In genomic region chr10:53315709-53316108, GRCh38 we compare ENCODE assay signal across 12 cellular contexts.
DNase-seq lines count a peak whose midpoint lies in the region; ATAC-seq and TF ChIP-seq lines count a peak whose summit lies in the region.
"Had no signal": no experiment of that assay in that cellular context is flagged by ENCODE, and none has a peak within 500 bp of the region (broad histone marks: within the 10 kb centered on the region; RNA-seq: fewer than 3 reads in every experiment).

No MANE protein-coding gene starts in this region.

- H3K4me3 ChIP-seq in HUES6 (ENCODE audit: low read depth, low read length) (no peak overlapping the region), SK-N-SH (ENCODE audit: low read depth in 2 of 2, low read length in 1 of 2) (no peak overlapping the region), epithelial cell of proximal tubule (ENCODE audit: low read depth, low read length) (no peak overlapping the region), A673 (ENCODE audit: low read depth, low read length, poor library complexity, severe bottlenecking) (no peak overlapping the region)

- peak; percentile 59 for TF ChIP-seq RAD21 in SK-N-SH (IDR thresholded peaks at IDR 0.05; ENCODE audit: low read length)

- 0 out of 2 replicates have a peak overlapping the region, but pooled peaks have one; percentile 36 for H2AFZ ChIP-seq in SK-N-SH (ENCODE audit: low read depth)

- H3K9ac ChIP-seq in HUES6 (ENCODE audit: low read length) (no peak overlapping the region), SK-N-SH (no peak overlapping the region)

- H4K20me1 ChIP-seq in SK-N-SH (ENCODE audit: insufficient read depth): no peaks in the 10 kb centered on the region

- H3K79me2 ChIP-seq in SK-N-SH (ENCODE audit: insufficient read depth): no peaks in the 10 kb centered on the region

- H3K36me3 ChIP-seq in HUES6 (ENCODE audit: control insufficient read depth, insufficient read depth, low read length): no peaks in the 10 kb centered on the region
- no peaks in the 10 kb centered on the region for H3K36me3 ChIP-seq in SK-N-SH (replicated peaks in 1 of 2; ENCODE audit: control insufficient read depth in 1 of 2, insufficient read depth in 2 of 2, low read length in 1 of 2)
- no peaks in the 10 kb centered on the region for H3K36me3 ChIP-seq in A673 (ENCODE audit: insufficient read depth, low read length, poor library complexity, severe bottlenecking)

- H3K4me1 ChIP-seq in HUES6 (ENCODE audit: control insufficient read depth, insufficient read depth, low read length) (peaks cover 17% of the 10 kb centered on the region; the same call in 1 of the 2 replicates), SK-N-SH (ENCODE audit: control insufficient read depth in 1 of 2, insufficient read depth in 2 of 2, low read depth in 1 of 2, low read length in 1 of 2) (peaks cover 0 to 4% of the 10 kb centered on the region in 2 experiments; a peak in 1 of 4 replicates), A673 (ENCODE audit: insufficient read depth, low read length, poor library complexity, severe bottlenecking) (no peaks in the 10 kb centered on the region)

- H3K9me3 ChIP-seq in HUES6 (ENCODE audit: control insufficient read depth, insufficient read depth, low read depth, low read length): no peaks in the 10 kb centered on the region
- H3K9me3 ChIP-seq in SK-N-SH: no peaks in the 10 kb centered on the region
- H3K9me3 ChIP-seq in A673 (ENCODE audit: low read depth, low read length, poor library complexity, severe bottlenecking): no peaks in the 10 kb centered on the region

- no peaks in the 10 kb centered on the region for H3K9me2 ChIP-seq in SK-N-SH

- no peak for TF ChIP-seq EP300 in SK-N-SH (IDR thresholded peaks at IDR 0.05; ENCODE audit: borderline replicate concordance in 1 of 2, low read depth in 1 of 2, low read length in 1 of 2)

- BruUV-seq in A673 (replicated peaks; lab: Mats Ljungman, UMichigan): no TSS peak

- peak; percentile 54 for TF ChIP-seq CTCF in SK-N-SH (IDR thresholded peaks at IDR 0.05)
- peak; percentile 35 for TF ChIP-seq CTCF in epithelial cell of proximal tubule (conservative IDR thresholded peaks at IDR 0.05; ENCODE audit: low read depth, low read length)
- no peak for TF ChIP-seq CTCF in A673 (conservative IDR thresholded peaks at IDR 0.05; ENCODE audit: low read depth, low read length)

- H3F3A ChIP-seq in SK-N-SH (replicated peaks; ENCODE audit: insufficient read depth): peaks cover 3% of the 10 kb centered on the region

- intact Hi-C loops in A673 (cut with micrococcal nuclease; ENCODE audit: unreplicated experiment): no loop called here

- CTCF ChIA-PET in SK-N-SH (lab: Yijun Ruan, JAX) (interaction anchor here (0.5 to 1.8 kb wide), 6 partner anchors 8 to 822 kb away, joined by 3 to 5 read pairs (median 4); no protein-coding TSS in a partner anchor), A673 (lab: Charles Lee) (no interaction called here)

- ATAC-seq in HG03045 (IDR thresholded peaks at IDR 0.05; ENCODE audit: unreplicated experiment): no peak
- ATAC-seq: activated T-cell treated with anti-CD3 and anti-CD28 coated beads, Interleukin-2, amount 50 U/mL, for 4 hours had no signal

- DNase-seq in SK-N-SH: no peak
- DNase-seq in epithelial cell of proximal tubule (ENCODE audit: low read depth): no peak
- peak; percentile 3 for DNase-seq in non-pigmented ciliary epithelial cell (ENCODE audit: low read depth)
- no peak for DNase-seq in cerebellar nuclear complex (lab: John Stamatoyannopoulos, UW)
- DNase-seq in A673 (ENCODE audit: low spot score): no peak
- DNase-seq: activated CD4-positive, alpha-beta T cell treated with anti-CD3 and anti-CD28 coated beads, Interleukin-2, amount 50 U/mL, for 4 hours; activated T-cell treated with anti-CD3 and anti-CD28 coated beads, Interleukin-2, amount 50 U/mL, for 4 hours; HFFc6; NCI-H1694; NCI-H446 treated with DMSO at 0.1 percent for 48 hours had no signal

- H3K27ac ChIP-seq in HUES6 (ENCODE audit: low read depth, low read length) (0 out of 2 replicates have a peak overlapping the region, but pooled peaks have one; percentile 57), SK-N-SH (ENCODE audit: low read depth in 2 of 2, low read length in 1 of 2) (no peak overlapping the region), A673 (ENCODE audit: low read depth, low read length, poor library complexity, severe bottlenecking) (no peak overlapping the region)

- H3K27me3 ChIP-seq in HUES6 (ENCODE audit: control insufficient read depth, insufficient read depth, low read length) (no peaks in the 10 kb centered on the region), SK-N-SH (ENCODE audit: insufficient read depth) (no peaks in the 10 kb centered on the region), A673 (replicated peaks; ENCODE audit: insufficient read depth, low read depth, low read length, poor library complexity) (no peaks in the 10 kb centered on the region)

- POLR2A ChIA-PET in SK-N-SH (lab: Yijun Ruan, JAX): no interaction called here
- POLR2A ChIA-PET in A673 (lab: Charles Lee; ENCODE audit: low non-redundant PET): no interaction called here

- no peak overlapping the region for H3K4me2 ChIP-seq in SK-N-SH

TF ChIP-seq in SK-N-SH, 30 proteins besides CTCF, POLR2A, EP300 and RAD21:
- no peak for TF ChIP-seq FOXM1 (IDR thresholded peaks at IDR 0.05; ENCODE audit: low read depth)
- TF ChIP-seq YY1 (IDR thresholded peaks at IDR 0.05; ENCODE audit: low read depth): no peak
- TF ChIP-seq EZH2phosphoT487 (IDR thresholded peaks at IDR 0.05; ENCODE audit: borderline replicate concordance, low read depth): no peak
